ENCODE assay signal across 25 cellular contexts in the genomic region with DNA sequence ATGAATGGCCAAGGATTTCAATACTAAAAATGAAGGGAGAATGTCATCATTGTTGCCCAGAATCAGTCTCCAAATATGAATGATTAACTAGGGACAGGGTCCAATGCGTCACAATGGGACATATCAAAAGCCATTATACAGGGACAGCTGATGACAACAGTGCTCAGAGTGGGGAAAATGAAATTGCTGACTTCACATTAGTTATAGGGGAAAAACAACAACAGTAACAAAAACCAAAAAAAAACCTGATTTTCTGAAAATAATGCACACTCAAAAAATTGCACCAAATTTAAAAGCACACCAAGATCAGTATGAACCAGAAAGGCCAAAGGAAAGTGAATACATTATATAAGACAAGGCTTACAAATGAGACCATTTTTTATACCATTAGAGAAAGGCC.
"Had no signal": no experiment of that assay in that cellular context is flagged by ENCODE, and none has a peak within 500 bp of the region (broad histone marks: within the 10 kb centered on the region; RNA-seq: fewer than 3 reads in every experiment).

No MANE protein-coding gene starts in this region.

- H3K27ac Mint-ChIP-seq: dendritic cell treated with granulocyte-macrophage colony-stimulating factor and Interleukin-4, amounts not matched to agents 40 ng/mL and 50 ng/mL, for 4 days; effector memory CD8-positive, alpha-beta T cell; endodermal cell had no signal

- H3K27me3 ChIP-seq: colonic mucosa, esophagus squamous epithelium, gastrocnemius medialis, heart right ventricle had no signal

- H3K4me3 ChIP-seq: colonic mucosa, esophagus squamous epithelium, gastrocnemius medialis, heart right ventricle, left ventricle myocardium inferior, lower lobe of right lung had no signal

- DNase-seq: colonic mucosa; cortex of kidney; effector CD8-positive, alpha-beta T cell; effector memory CD8-positive, alpha-beta T cell; endodermal cell; erythroblast; esophagus squamous epithelium; foreskin fibroblast; foreskin melanocyte; gastrocnemius medialis; glutamatergic neuron; head of caudate nucleus; heart right ventricle; hippocampal formation; left cardiac atrium; left ventricle myocardium inferior; lower lobe of right lung; mesenchymal stem cell; midbrain had no signal

- H3K9me3 ChIP-seq: colonic mucosa, esophagus squamous epithelium, gastrocnemius medialis, heart right ventricle, left ventricle myocardium inferior, lower lobe of right lung had no signal

- H3K27me3 Mint-ChIP-seq: dendritic cell treated with granulocyte-macrophage colony-stimulating factor and Interleukin-4, amounts not matched to agents 40 ng/mL and 50 ng/mL, for 4 days; effector memory CD8-positive, alpha-beta T cell had no signal

- H3K9me3 Mint-ChIP-seq: dendritic cell treated with granulocyte-macrophage colony-stimulating factor and Interleukin-4, amounts not matched to agents 40 ng/mL and 50 ng/mL, for 4 days; endodermal cell had no signal

- ATAC-seq: effector memory CD8-positive, alpha-beta T cell; esophagus mucosa; gastrocnemius medialis; heart right ventricle; left cardiac atrium; lower lobe of right lung had no signal

- H3K4me3 Mint-ChIP-seq: dendritic cell treated with granulocyte-macrophage colony-stimulating factor and Interleukin-4, amounts not matched to agents 40 ng/mL and 50 ng/mL, for 4 days; effector memory CD8-positive, alpha-beta T cell; endodermal cell had no signal

- FAIRE-seq: endometrium, islet of Langerhans, keratinocyte had no signal

- H3K27ac ChIP-seq: colonic mucosa, epithelial cell of prostate, esophagus squamous epithelium, gastrocnemius medialis, heart right ventricle, left ventricle myocardium inferior, lower lobe of right lung had no signal

- H3K36me3 ChIP-seq: colonic mucosa, esophagus squamous epithelium, gastrocnemius medialis, heart right ventricle, left ventricle myocardium inferior, lower lobe of right lung had no signal

- H3K4me1 ChIP-seq: colonic mucosa, esophagus squamous epithelium, gastrocnemius medialis, heart right ventricle, left ventricle myocardium inferior, lower lobe of right lung had no signal
